8 cellular contexts compared by ENCODE assay signal in genomic region chr1:206809504-206810084, GRCh38. TPM values are rescaled to one million over a fixed set of nuclear protein-coding genes. Genes with fewer than 3 reads are reported as not detected.
DNase-seq lines count a peak whose midpoint lies in the region; ATAC-seq and TF ChIP-seq lines count a peak whose summit lies in the region.

No MANE protein-coding gene starts in this region.

- H3K4me3 ChIP-seq in NB4 (ENCODE audit: low read depth, low read length): no peak overlapping the region

- peaks cover 2% of the 10 kb centered on the region for H3K36me3 Mint-ChIP-seq in activated CD4-positive, alpha-beta T cell treated with anti-CD3 and anti-CD28 coated beads for 36 hours (ENCODE audit: low read depth)
- H3K36me3 Mint-ChIP-seq in activated naive CD4-positive, alpha-beta T cell treated with anti-CD3 and anti-CD28 coated beads, Interleukin-2, amount 50 U/mL, for 72 hours: peaks cover 12 to 24% of the 10 kb centered on the region in 2 donors
- peaks cover 24% of the 10 kb centered on the region for H3K36me3 Mint-ChIP-seq in activated T-helper 2 cell treated with anti-CD3 and anti-CD28 coated beads, Interferon-gamma antibody, Interleukin-2, Interleukin-4, amounts not matched to agents 10 μg/mL and 5 μg/mL and 100 μg/mL, durations not matched to agents 14 hours and 24 hours and 36 hours (ENCODE audit: low read depth)

- no peak overlapping the region for H3K27ac Mint-ChIP-seq in activated CD4-positive, alpha-beta T cell treated with anti-CD3 and anti-CD28 coated beads for 36 hours
- H3K27ac Mint-ChIP-seq in activated naive CD4-positive, alpha-beta T cell treated with anti-CD3 and anti-CD28 coated beads, Interleukin-2, amount 50 U/mL, for 72 hours: no peak overlapping the region
- H3K27ac Mint-ChIP-seq in activated T-helper 2 cell treated with anti-CD3 and anti-CD28 coated beads, Interferon-gamma antibody, Interleukin-2, Interleukin-4, amounts not matched to agents 10 μg/mL and 5 μg/mL and 100 μg/mL, durations not matched to agents 14 hours and 24 hours and 36 hours: no peak overlapping the region

- TF ChIP-seq POLR2A in NB4 (IDR thresholded peaks at IDR 0.05; ENCODE audit: extremely low read depth, insufficient read length): no peak

- H3K4me3 Mint-ChIP-seq in activated CD4-positive, alpha-beta T cell treated with anti-CD3 and anti-CD28 coated beads for 36 hours: no peak overlapping the region
- no peak overlapping the region for H3K4me3 Mint-ChIP-seq in activated T-helper 2 cell treated with anti-CD3 and anti-CD28 coated beads, Interferon-gamma antibody, Interleukin-2, Interleukin-4, amounts not matched to agents 10 μg/mL and 5 μg/mL and 100 μg/mL, durations not matched to agents 14 hours and 24 hours and 36 hours (ENCODE audit: low read depth)

- ATAC-seq in activated CD4-positive, alpha-beta T cell treated with anti-CD3 and anti-CD28 coated beads for 36 hours: peak; percentile 59
- peak; percentile 46 to 58 for ATAC-seq in activated naive CD4-positive, alpha-beta T cell treated with anti-CD3 and anti-CD28 coated beads, Interleukin-2, amount 50 U/mL, for 72 hours
- no peak for ATAC-seq in HG03354 (IDR thresholded peaks at IDR 0.05; ENCODE audit: poor library complexity, severe bottlenecking, unreplicated experiment)

- CTCF ChIA-PET in activated CD4-positive, alpha-beta T cell treated with anti-CD3 and anti-CD28 coated beads for 36 hours (lab: Charles Lee): interaction anchor here (0.5 to 9.9 kb wide), 46 partner anchors 9 to 187 kb away, joined by 3 to 198 read pairs (median 5); partner anchors contain the start of genes IL19 and IL20

- peaks cover 32% of the 10 kb centered on the region for H3K4me1 Mint-ChIP-seq in activated CD4-positive, alpha-beta T cell treated with anti-CD3 and anti-CD28 coated beads for 36 hours
- H3K4me1 Mint-ChIP-seq in activated T-helper 2 cell treated with anti-CD3 and anti-CD28 coated beads, Interferon-gamma antibody, Interleukin-2, Interleukin-4, amounts not matched to agents 10 μg/mL and 5 μg/mL and 100 μg/mL, durations not matched to agents 14 hours and 24 hours and 36 hours (ENCODE audit: low read depth): peaks cover 43% of the 10 kb centered on the region

- H3K9me3 Mint-ChIP-seq in activated CD4-positive, alpha-beta T cell treated with anti-CD3 and anti-CD28 coated beads for 36 hours (ENCODE audit: low read depth): peaks cover 12% of the 10 kb centered on the region
- peaks cover 7 to 15% of the 10 kb centered on the region in 2 donors for H3K9me3 Mint-ChIP-seq in activated naive CD4-positive, alpha-beta T cell treated with anti-CD3 and anti-CD28 coated beads, Interleukin-2, amount 50 U/mL, for 72 hours
- H3K9me3 Mint-ChIP-seq in activated T-helper 2 cell treated with anti-CD3 and anti-CD28 coated beads, Interferon-gamma antibody, Interleukin-2, Interleukin-4, amounts not matched to agents 10 μg/mL and 5 μg/mL and 100 μg/mL, durations not matched to agents 14 hours and 24 hours and 36 hours: peaks cover 31% of the 10 kb centered on the region

- POLR2A ChIA-PET in activated CD4-positive, alpha-beta T cell treated with anti-CD3 and anti-CD28 coated beads for 36 hours (lab: Charles Lee): interaction anchor here (1.1 kb wide), 1 partner anchor 15 kb away, joined by 3 read pairs; no protein-coding TSS in a partner anchor

- intact Hi-C loops in activated CD4-positive, alpha-beta T cell treated with anti-CD3 and anti-CD28 coated beads for 36 hours (cut with DNase I, micrococcal nuclease): loop anchor here (1.0 to 10.0 kb wide), 7 partner anchors 101 to 1015 kb away; partner anchors contain the start of gene DYRK3 (in 2 of the 2)
- intact Hi-C loops in activated T-helper 2 cell treated with anti-CD3 and anti-CD28 coated beads, Interferon-gamma antibody, Interleukin-2, Interleukin-4, amounts not matched to agents 10 μg/mL and 5 μg/mL and 100 μg/mL, durations not matched to agents 14 hours and 24 hours and 36 hours (cut with micrococcal nuclease): loop anchor here (1.0 to 10.0 kb wide), 4 partner anchors 83 to 335 kb away; partner anchors contain the start of genes DYRK3 and IKBKE

- peak; percentile 63 for TF ChIP-seq CTCF in NB4 (IDR thresholded peaks at IDR 0.05; ENCODE audit: low read depth, low read length)

- peak; percentile 67 for DNase-seq in activated CD4-positive, alpha-beta T cell treated with anti-CD3 and anti-CD28 coated beads for 36 hours
- no peak for DNase-seq in activated CD4-positive, alpha-beta T cell treated with anti-CD3 and anti-CD28 coated beads, Interleukin-2, amount 50 U/mL, for 48 hours
- DNase-seq in NB4 (ENCODE audit: low read depth) (peak; percentile 63), medulla oblongata (ENCODE audit: extremely low spot score) (peak; percentile 11), midbrain (lab: John Stamatoyannopoulos, UW) (no peak)
- DNase-seq in activated naive CD4-positive, alpha-beta T cell treated with anti-CD3 and anti-CD28 coated beads, Interleukin-2, amount 50 U/mL, for 72 hours (ENCODE audit: low spot score in 2 of 2): no peak
- DNase-seq in activated T-helper 2 cell treated with anti-CD3 and anti-CD28 coated beads, Interferon-gamma antibody, Interleukin-2, Interleukin-4, amounts not matched to agents 10 μg/mL and 5 μg/mL and 100 μg/mL, durations not matched to agents 14 hours and 24 hours and 36 hours (ENCODE audit: low spot score): no peak

- peaks cover 5% of the 10 kb centered on the region for H3K27me3 Mint-ChIP-seq in activated CD4-positive, alpha-beta T cell treated with anti-CD3 and anti-CD28 coated beads for 36 hours
- H3K27me3 Mint-ChIP-seq in activated T-helper 2 cell treated with anti-CD3 and anti-CD28 coated beads, Interferon-gamma antibody, Interleukin-2, Interleukin-4, amounts not matched to agents 10 μg/mL and 5 μg/mL and 100 μg/mL, durations not matched to agents 14 hours and 24 hours and 36 hours (ENCODE audit: low read depth): peaks cover 3% of the 10 kb centered on the region

RNA-seq across cellular contexts. Expression of gene IL10, which starts 37.3 kb away (rescaled TPM):
- 1 to 10 TPM; 1.3 to 1.6 TPM for total RNA-seq in activated CD4-positive, alpha-beta T cell treated with anti-CD3 and anti-CD28 coated beads for 36 hours
- under 1 TPM in 1 of 2 donors, not detected in 1; 0.29 TPM for total RNA-seq in activated naive CD4-positive, alpha-beta T cell treated with anti-CD3 and anti-CD28 coated beads, Interleukin-2, amount 50 U/mL, for 72 hours
- 4.2 and 5.8 TPM in 2 replicates for total RNA-seq in activated T-helper 2 cell treated with anti-CD3 and anti-CD28 coated beads, Interferon-gamma antibody, Interleukin-2, Interleukin-4, amounts not matched to agents 10 μg/mL and 5 μg/mL and 100 μg/mL, durations not matched to agents 14 hours and 24 hours and 36 hours

RNA-seq across cellular contexts. Expression of gene IL19, which starts 39.0 kb away (rescaled TPM):
- not detected for total RNA-seq in activated CD4-positive, alpha-beta T cell treated with anti-CD3 and anti-CD28 coated beads for 36 hours
- total RNA-seq in activated naive CD4-positive, alpha-beta T cell treated with anti-CD3 and anti-CD28 coated beads, Interleukin-2, amount 50 U/mL, for 72 hours: not detected
- not detected in 2 replicates for total RNA-seq in activated T-helper 2 cell treated with anti-CD3 and anti-CD28 coated beads, Interferon-gamma antibody, Interleukin-2, Interleukin-4, amounts not matched to agents 10 μg/mL and 5 μg/mL and 100 μg/mL, durations not matched to agents 14 hours and 24 hours and 36 hours

RNA-seq across cellular contexts. Expression of gene IL20, which starts 55.8 kb away (rescaled TPM):
- total RNA-seq in activated CD4-positive, alpha-beta T cell treated with anti-CD3 and anti-CD28 coated beads for 36 hours: not detected
- not detected for total RNA-seq in activated naive CD4-positive, alpha-beta T cell treated with anti-CD3 and anti-CD28 coated beads, Interleukin-2, amount 50 U/mL, for 72 hours
- not detected in 2 replicates for total RNA-seq in activated T-helper 2 cell treated with anti-CD3 and anti-CD28 coated beads, Interferon-gamma antibody, Interleukin-2, Interleukin-4, amounts not matched to agents 10 μg/mL and 5 μg/mL and 100 μg/mL, durations not matched to agents 14 hours and 24 hours and 36 hours

Comparison
In these comparisons a context has a peak if more than half of its experiments do, and no peak if none do; other contexts are left out.
1. DNase-seq: peak in activated CD4-positive, alpha-beta T cell treated with anti-CD3 and anti-CD28 coated beads for 36 hours (single experiment), NB4 (single experiment) and medulla oblongata (single experiment); none in activated CD4-positive, alpha-beta T cell treated with anti-CD3 and anti-CD28 coated beads, Interleukin-2, amount 50 U/mL, for 48 hours (0 of 2), activated naive CD4-positive, alpha-beta T cell treated with anti-CD3 and anti-CD28 coated beads, Interleukin-2, amount 50 U/mL, for 72 hours (0 of 2), midbrain (single experiment) and activated T-helper 2 cell treated with anti-CD3 and anti-CD28 coated beads, Interferon-gamma antibody, Interleukin-2, Interleukin-4, amounts not matched to agents 10 μg/mL and 5 μg/mL and 100 μg/mL, durations not matched to agents 14 hours and 24 hours and 36 hours (single experiment).